Comparison of ENCODE assay signal across 2 cellular contexts in genomic region chr4:20618010-20618409, GRCh38.
A peak's percentile ranks its signal among the peaks of the same experiment; 100 is the strongest.
TF ChIP-seq lines count a peak whose summit lies in the region.

No MANE protein-coding gene starts in this region.

TF ChIP-seq in liver, 16 proteins besides CTCF, POLR2A, EP300 and RAD21 (continued from another document):
- TF ChIP-seq NR2F2 (IDR thresholded peaks at IDR 0.05) (peak; percentile 12), HNF4A (conservative IDR thresholded peaks at IDR 0.05) (no peak), FOXA2 (IDR thresholded peaks at IDR 0.05) (no peak), GABPA (IDR thresholded peaks at IDR 0.05 in 1 of 2, conservative IDR thresholded peaks at IDR 0.05 in 1 of 2) (no peak), MAX (IDR thresholded peaks at IDR 0.05) (no peak), REST (IDR thresholded peaks at IDR 0.05) (no peak), EGR1 (IDR thresholded peaks at IDR 0.05; ENCODE audit: low read depth in 2 of 2) (no peak), RXRA (IDR thresholded peaks at IDR 0.05) (peak in 1 of 2 donors; percentile 41)

TF ChIP-seq in HepG2, 621 proteins besides CTCF, POLR2A, EP300 and RAD21 (continued from another document):
- TF ChIP-seq ZNF691 (CRISPR knock-in tag; IDR thresholded peaks at IDR 0.05; ENCODE audit: borderline replicate concordance, low read depth) (no peak), NR3C1 (CRISPR knock-in tag; IDR thresholded peaks at IDR 0.05) (no peak), GLI4 (CRISPR knock-in tag; IDR thresholded peaks at IDR 0.05; ENCODE audit: borderline replicate concordance) (no peak), MYPOP (CRISPR knock-in tag; IDR thresholded peaks at IDR 0.05) (no peak), ZBTB1 (CRISPR knock-in tag; IDR thresholded peaks at IDR 0.05; ENCODE audit: borderline replicate concordance) (no peak), EEA1 (CRISPR knock-in tag; IDR thresholded peaks at IDR 0.05; ENCODE audit: borderline replicate concordance) (no peak), CREB3 (CRISPR knock-in tag; IDR thresholded peaks at IDR 0.05) (no peak), ZNF589 (CRISPR knock-in tag; conservative IDR thresholded peaks at IDR 0.05) (no peak), ZSCAN20 (CRISPR knock-in tag; IDR thresholded peaks at IDR 0.05; ENCODE audit: borderline replicate concordance) (no peak)
